30 cellular contexts compared by ENCODE assay signal in the genomic region with DNA sequence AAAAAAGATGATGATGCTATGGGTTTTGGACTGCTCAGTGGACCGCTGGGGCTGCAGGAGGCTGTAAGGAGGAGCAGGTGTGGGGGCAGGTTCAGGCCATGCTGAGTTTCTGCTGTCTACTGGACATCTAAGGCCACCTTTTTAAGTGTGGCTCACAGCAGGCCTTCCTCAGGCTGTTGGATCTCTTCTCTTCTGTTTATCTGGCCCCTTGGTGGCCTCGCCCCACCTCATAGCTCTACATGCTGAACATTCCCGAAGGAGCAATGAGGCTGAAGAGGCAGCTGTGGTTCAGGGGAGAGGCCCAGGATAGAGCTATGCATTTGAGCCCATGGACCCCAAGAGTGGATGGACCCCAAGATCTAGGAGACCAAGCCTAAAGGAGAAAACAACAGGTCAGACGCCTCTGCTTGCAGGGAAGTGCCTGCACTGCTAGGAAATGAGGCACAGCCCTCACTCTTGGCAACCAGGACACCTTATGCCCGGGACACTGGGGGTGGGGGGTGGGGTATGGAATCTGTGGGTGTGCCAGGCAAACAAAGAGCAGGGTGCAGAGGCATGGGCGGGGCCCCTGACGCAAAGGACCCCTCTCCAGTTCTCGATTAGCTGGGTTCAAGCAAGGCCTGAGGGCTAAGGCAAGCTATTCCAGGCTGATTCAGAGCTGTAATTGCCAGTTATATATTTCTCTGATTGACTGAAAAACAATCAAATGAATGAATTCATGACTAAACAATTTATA.
A peak's percentile ranks its signal among the peaks of the same experiment; 100 is the strongest.
DNase-seq lines count a peak whose midpoint lies in the region; ATAC-seq and TF ChIP-seq lines count a peak whose summit lies in the region.
"Had no signal": no experiment of that assay in that cellular context is flagged by ENCODE, and none has a peak within 500 bp of the region (broad histone marks: within the 10 kb centered on the region; RNA-seq: fewer than 3 reads in every experiment).

No MANE protein-coding gene starts in this region.

- H3K36me3 ChIP-seq in mucosa of descending colon (ENCODE audit: low read depth), result no peaks in the 10 kb centered on the region
- no peaks in the 10 kb centered on the region for H3K36me3 ChIP-seq in adrenal gland (replicated peaks in 1 of 2)
- no peaks in the 10 kb centered on the region for H3K36me3 ChIP-seq in effector memory CD4-positive, alpha-beta T cell (ENCODE audit: control insufficient read depth, insufficient read depth, low read length)
- H3K36me3 ChIP-seq: Peyer's patch had no signal

- no peaks in the 10 kb centered on the region for H3K36me3 Mint-ChIP-seq in activated naive CD4-positive, alpha-beta T cell treated with anti-CD3 and anti-CD28 coated beads, Interleukin-2, amount 50 U/mL, for 24 hours

- H3K4me1 ChIP-seq in mucosa of descending colon (ENCODE audit: low read depth) (peaks cover 5% of the 10 kb centered on the region), adrenal gland (replicated peaks in 1 of 2) (no peaks in the 10 kb centered on the region)
- no peaks in the 10 kb centered on the region for H3K4me1 ChIP-seq in effector memory CD4-positive, alpha-beta T cell (ENCODE audit: control insufficient read depth, insufficient read depth, low read length, poor library complexity, severe bottlenecking)
- H3K4me1 ChIP-seq: Peyer's patch, psoas muscle had no signal

- H3K9me3 Mint-ChIP-seq in activated naive CD4-positive, alpha-beta T cell treated with anti-CD3 and anti-CD28 coated beads, Interleukin-2, amount 50 U/mL, for 24 hours, result no peaks in the 10 kb centered on the region
- H3K9me3 Mint-ChIP-seq: activated naive CD8-positive, alpha-beta T cell treated with anti-CD3 and anti-CD28 coated beads, Interleukin-2, amount 50 U/mL, for 24 hours; T-helper 2 cell treated with Interferon-gamma antibody and Interleukin-4, amounts not matched to agents 5 μg/mL and 100 μg/mL, for 36 hours had no signal

- peak; percentile 78 for ATAC-seq in mucosa of descending colon
- no peak for ATAC-seq in GM21381 (IDR thresholded peaks at IDR 0.05; ENCODE audit: unreplicated experiment)
- ATAC-seq: activated CD4-positive, alpha-beta T cell treated with anti-CD3 and anti-CD28 coated beads for 36 hours; activated naive CD8-positive, alpha-beta T cell treated with anti-CD3 and anti-CD28 coated beads, Interleukin-2, amount 50 U/mL, for 24 hours; HCT116; left ventricle myocardium superior; psoas muscle had no signal

- no peak overlapping the region for H3K4me3 Mint-ChIP-seq in activated naive CD4-positive, alpha-beta T cell treated with anti-CD3 and anti-CD28 coated beads, Interleukin-2, amount 50 U/mL, for 24 hours
- H3K4me3 Mint-ChIP-seq: activated CD4-positive, alpha-beta T cell treated with anti-CD3 and anti-CD28 coated beads for 36 hours; activated naive CD8-positive, alpha-beta T cell treated with anti-CD3 and anti-CD28 coated beads, Interleukin-2, amount 50 U/mL, for 24 hours; T-helper 2 cell treated with Interferon-gamma antibody and Interleukin-4, amounts not matched to agents 5 μg/mL and 100 μg/mL, for 36 hours had no signal

- H3K9me3 ChIP-seq in mucosa of descending colon (no peaks in the 10 kb centered on the region), adrenal gland (replicated peaks in 1 of 3) (no peaks in the 10 kb centered on the region)
- no peaks in the 10 kb centered on the region for H3K9me3 ChIP-seq in effector memory CD4-positive, alpha-beta T cell (ENCODE audit: control insufficient read depth, low read length)
- H3K9me3 ChIP-seq: Peyer's patch, psoas muscle had no signal

- WGBS in adrenal gland, 4 donors, result 73 to 92% (median 85%) methylated on average over 7 to 8 of the region's 8 CpGs

- intact Hi-C loops in mucosa of descending colon (cut with DNase I, micrococcal nuclease) (no loop called here), adrenal gland (cut with DNase I) (no loop called here)

- H3K27me3 Mint-ChIP-seq in activated naive CD4-positive, alpha-beta T cell treated with anti-CD3 and anti-CD28 coated beads, Interleukin-2, amount 50 U/mL, for 24 hours, result no peaks in the 10 kb centered on the region
- H3K27me3 Mint-ChIP-seq: activated CD4-positive, alpha-beta T cell treated with anti-CD3 and anti-CD28 coated beads for 36 hours; activated naive CD8-positive, alpha-beta T cell treated with anti-CD3 and anti-CD28 coated beads, Interleukin-2, amount 50 U/mL, for 24 hours had no signal

- H3K4me3 ChIP-seq in epithelial cell of esophagus (ENCODE audit: low read length) (no peak overlapping the region), mucosa of descending colon (no peak overlapping the region), adrenal gland (no peak overlapping the region)
- H3K4me3 ChIP-seq in effector memory CD4-positive, alpha-beta T cell (ENCODE audit: insufficient read depth, low read depth, low read length, poor library complexity, severe bottlenecking), result no peak overlapping the region
- H3K4me3 ChIP-seq: Peyer's patch, psoas muscle had no signal

- TF ChIP-seq CTCF in epithelial cell of esophagus (IDR thresholded peaks at IDR 0.05; ENCODE audit: insufficient read depth, low read depth, low read length, missing control alignments) (no peak), mucosa of descending colon (IDR thresholded peaks at IDR 0.05) (no peak), adrenal gland (IDR thresholded peaks at IDR 0.05) (no peak)

- no peak for DNase-seq in activated naive CD4-positive, alpha-beta T cell (lab: John Stamatoyannopoulos, UW)
- DNase-seq in epithelial cell of esophagus (ENCODE audit: low read depth) (peak; percentile 53), mucosa of descending colon (peak in 2 of 3 donors; percentile 33 to 36), adrenal gland (no peak), activated gamma-delta T cell treated with Interleukin-2 at 50 U/mL for 16 hours (no peak)
- DNase-seq in effector memory CD4-positive, alpha-beta T cell, result no peak
- DNase-seq: 8988T; activated CD4-positive, alpha-beta T cell treated with anti-CD3 and anti-CD28 coated beads for 36 hours; activated CD8-positive, alpha-beta memory T cell treated with anti-CD3 and anti-CD28 coated beads for 24 hours; activated gamma-delta T cell; activated naive CD8-positive, alpha-beta T cell treated with anti-CD3 and anti-CD28 coated beads, Interleukin-2, amount 50 U/mL, for 24 hours; activated T-cell treated with anti-CD3 and anti-CD28 coated beads, Interleukin-2, amount 50 U/mL, for 1 hour; Calu3; DMS79 treated with DMSO at 0.1 percent for 48 hours; GF-D8; IMR-90; left ventricle myocardium superior; NCI-H2107; NCI-H345; NCI-H774; psoas muscle; SIG-M5; stimulated activated CD4-positive, alpha-beta T cell treated with anti-CD3 and anti-CD28 coated beads, Interleukin-15, amount 100 ng/mL, for 24 hours; stimulated activated CD4-positive, alpha-beta T cell treated with anti-CD3 and anti-CD28 coated beads, Interleukin-4, amount 100 ng/mL, for 4 hours; trophoblast cell had no signal

- no peak overlapping the region for H3K27ac ChIP-seq in adrenal gland
- H3K27ac ChIP-seq in effector memory CD4-positive, alpha-beta T cell (ENCODE audit: insufficient read depth, low read length, poor library complexity, severe bottlenecking), result no peak overlapping the region
- H3K27ac ChIP-seq: Peyer's patch, psoas muscle had no signal

- no peak for TF ChIP-seq POLR2A in adrenal gland (IDR thresholded peaks at IDR 0.05)

- H3K27ac Mint-ChIP-seq in activated naive CD4-positive, alpha-beta T cell treated with anti-CD3 and anti-CD28 coated beads, Interleukin-2, amount 50 U/mL, for 24 hours, result peak overlapping the region; percentile 35
- H3K27ac Mint-ChIP-seq: activated CD4-positive, alpha-beta T cell treated with anti-CD3 and anti-CD28 coated beads for 36 hours; activated naive CD8-positive, alpha-beta T cell treated with anti-CD3 and anti-CD28 coated beads, Interleukin-2, amount 50 U/mL, for 24 hours; T-helper 2 cell treated with Interferon-gamma antibody and Interleukin-4, amounts not matched to agents 5 μg/mL and 100 μg/mL, for 36 hours had no signal

- no peaks in the 10 kb centered on the region for H3K4me1 Mint-ChIP-seq in activated naive CD4-positive, alpha-beta T cell treated with anti-CD3 and anti-CD28 coated beads, Interleukin-2, amount 50 U/mL, for 24 hours
- H3K4me1 Mint-ChIP-seq: activated naive CD8-positive, alpha-beta T cell treated with anti-CD3 and anti-CD28 coated beads, Interleukin-2, amount 50 U/mL, for 24 hours had no signal

- H3K27me3 ChIP-seq in adrenal gland, result peaks cover 10% of the 10 kb centered on the region
- no peaks in the 10 kb centered on the region for H3K27me3 ChIP-seq in effector memory CD4-positive, alpha-beta T cell (replicated peaks; ENCODE audit: control insufficient read depth, insufficient read depth, low read length, poor library complexity, severe bottlenecking)
- H3K27me3 ChIP-seq: Peyer's patch had no signal

Comparison
In these comparisons a context has a peak if more than half of its experiments do, and no peak if none do; other contexts are left out.
1. DNase-seq: peak in epithelial cell of esophagus (single experiment) and mucosa of descending colon (2 of 3); none in activated naive CD4-positive, alpha-beta T cell (0 of 4), adrenal gland (0 of 7), effector memory CD4-positive, alpha-beta T cell (0 of 3) and activated gamma-delta T cell treated with Interleukin-2 at 50 U/mL for 16 hours (single experiment).